In the genomic region with DNA sequence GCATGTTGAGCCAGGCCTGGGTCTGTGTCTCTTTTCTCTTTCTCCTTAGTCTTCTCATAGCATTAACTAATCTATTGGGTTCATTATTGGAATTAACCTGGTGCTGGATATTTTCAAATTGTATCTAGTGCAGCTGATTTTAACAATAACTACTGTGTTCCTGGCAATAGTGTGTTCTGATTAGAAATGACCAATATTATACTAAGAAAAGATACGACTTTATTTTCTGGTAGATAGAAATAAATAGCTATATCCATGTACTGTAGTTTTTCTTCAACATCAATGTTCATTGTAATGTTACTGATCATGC, we compare ENCODE assay signal across 11 cellular contexts. TPM values are rescaled to one million over a fixed set of nuclear protein-coding genes. Genes with fewer than 3 reads are reported as not detected.
DNase-seq lines count a peak whose midpoint lies in the region; ATAC-seq and TF ChIP-seq lines count a peak whose summit lies in the region.
"Had no signal": no experiment of that assay in that cellular context is flagged by ENCODE, and none has a peak within 500 bp of the region (broad histone marks: within the 10 kb centered on the region; RNA-seq: fewer than 3 reads in every experiment).

No MANE protein-coding gene starts in this region.

- no peak for TF ChIP-seq POLR2A in upper lobe of left lung (IDR thresholded peaks at IDR 0.05)

- H3K4me3 ChIP-seq in right atrium auricular region (peak overlapping the region; percentile 89 to 97), upper lobe of left lung (peak overlapping the region in 3 of 4 donors; percentile 70 to 92 (median 85))

- intact Hi-C loops in left ventricle myocardium superior (cut with micrococcal nuclease) = no loop called here
- intact Hi-C loops in natural killer cell (cut with micrococcal nuclease) = no loop called here

- DNase-seq in right atrium auricular region (ENCODE audit: low spot score) (no peak), left ventricle myocardium superior (no peak), natural killer cell (no peak), upper lobe of left lung (no peak), NCI-H2196 treated with DMSO at 0.1 percent for 48 hours (lab: John Stamatoyannopoulos, UW; ENCODE audit: unreplicated experiment) (no peak), RPMI8226 (no peak), NCI-H146 treated with DMSO at 0.1 percent for 48 hours (lab: John Stamatoyannopoulos, UW; ENCODE audit: unreplicated experiment) (no peak)
- no peak for DNase-seq in effector memory CD8-positive, alpha-beta T cell
- DNase-seq: NCI-H1694 treated with DMSO at 0.1 percent for 48 hours had no signal

- H3K4me1 ChIP-seq in right atrium auricular region (peaks cover 2 to 26% of the 10 kb centered on the region in 2 donors), upper lobe of left lung (peaks cover 18 to 36% (median 23%) of the 10 kb centered on the region in 4 donors)

- H3K27me3 Mint-ChIP-seq in effector memory CD8-positive, alpha-beta T cell = peaks cover 37 to 56% of the 10 kb centered on the region in 2 donors
- peaks cover 25 to 42% of the 10 kb centered on the region in 2 donors for H3K27me3 Mint-ChIP-seq in natural killer cell (ENCODE audit: low read depth in 2 of 2)

- H3K9me3 ChIP-seq in right atrium auricular region (no peaks in the 10 kb centered on the region), upper lobe of left lung (no peaks in the 10 kb centered on the region)

- H3K36me3 Mint-ChIP-seq in effector memory CD8-positive, alpha-beta T cell (ENCODE audit: insufficient read depth) = peaks cover 90% of the 10 kb centered on the region
- peaks cover 7% of the 10 kb centered on the region for H3K36me3 Mint-ChIP-seq in natural killer cell

- H3K27ac Mint-ChIP-seq in effector memory CD8-positive, alpha-beta T cell = peak overlapping the region; percentile 99 to 100
- peak overlapping the region; percentile 93 to 95 for H3K27ac Mint-ChIP-seq in natural killer cell

- H3K27me3 ChIP-seq in right atrium auricular region = no peaks in the 10 kb centered on the region
- H3K27me3 ChIP-seq in upper lobe of left lung = no peaks in the 10 kb centered on the region

- TF ChIP-seq CTCF in right atrium auricular region (IDR thresholded peaks at IDR 0.05) = no peak
- TF ChIP-seq CTCF in natural killer cell (IDR thresholded peaks at IDR 0.05) = no peak
- no peak for TF ChIP-seq CTCF in upper lobe of left lung (IDR thresholded peaks at IDR 0.05)

- peak overlapping the region in 1 of 2 donors; percentile 99 for H3K27ac ChIP-seq in right atrium auricular region
- peak overlapping the region; percentile 96 to 99 (median 98) for H3K27ac ChIP-seq in upper lobe of left lung
- H3K27ac ChIP-seq: VCaP had no signal

- peaks cover 36 to 42% of the 10 kb centered on the region in 2 donors for H3K4me1 Mint-ChIP-seq in effector memory CD8-positive, alpha-beta T cell (ENCODE audit: low read depth in 2 of 2)
- H3K4me1 Mint-ChIP-seq in natural killer cell = peaks cover 48 to 62% of the 10 kb centered on the region in 2 donors

- H3K36me3 ChIP-seq in right atrium auricular region (peaks cover 40% of the 10 kb centered on the region), upper lobe of left lung (peaks cover 6 to 31% (median 21%) of the 10 kb centered on the region in 4 donors)

- ATAC-seq in left ventricle myocardium superior = no peak
- ATAC-seq in effector memory CD8-positive, alpha-beta T cell (replicated peaks) = no peak
- no peak for ATAC-seq in natural killer cell
- ATAC-seq in upper lobe of left lung (ENCODE audit: low FRiP score in 2 of 2) = no peak
- ATAC-seq: esophagus mucosa had no signal

- TF ChIP-seq EP300 in upper lobe of left lung (IDR thresholded peaks at IDR 0.05) = no peak

- peak overlapping the region; percentile 93 for H3K4me3 Mint-ChIP-seq in effector memory CD8-positive, alpha-beta T cell
- peak overlapping the region; percentile 93 for H3K4me3 Mint-ChIP-seq in natural killer cell

- 90 to 97% methylated on average over 1 of the region's 1 CpG for WGBS in upper lobe of left lung, 2 donors

- H3K9me3 Mint-ChIP-seq in effector memory CD8-positive, alpha-beta T cell = no peaks in the 10 kb centered on the region
- no peaks in the 10 kb centered on the region for H3K9me3 Mint-ChIP-seq in natural killer cell

RNA-seq across cellular contexts. Expression of a gene that starts 3.0 kb away (rescaled TPM):
- 100 to 1,000 TPM; 232 to 555 TPM for total RNA-seq in right atrium auricular region
- total RNA-seq in left ventricle myocardium superior = 25.4 TPM
- 1,000 to 10,000 TPM; 2,527 to 3,257 (median 3,104) TPM for total RNA-seq in natural killer cell
- 1,000 to 10,000 TPM in 1 of 6 donors, 100 to 1,000 TPM in 5; 386 to 1,146 (median 633) TPM for total RNA-seq in upper lobe of left lung
